Comparison of ENCODE assay signal across 8 cellular contexts in the genomic region with DNA sequence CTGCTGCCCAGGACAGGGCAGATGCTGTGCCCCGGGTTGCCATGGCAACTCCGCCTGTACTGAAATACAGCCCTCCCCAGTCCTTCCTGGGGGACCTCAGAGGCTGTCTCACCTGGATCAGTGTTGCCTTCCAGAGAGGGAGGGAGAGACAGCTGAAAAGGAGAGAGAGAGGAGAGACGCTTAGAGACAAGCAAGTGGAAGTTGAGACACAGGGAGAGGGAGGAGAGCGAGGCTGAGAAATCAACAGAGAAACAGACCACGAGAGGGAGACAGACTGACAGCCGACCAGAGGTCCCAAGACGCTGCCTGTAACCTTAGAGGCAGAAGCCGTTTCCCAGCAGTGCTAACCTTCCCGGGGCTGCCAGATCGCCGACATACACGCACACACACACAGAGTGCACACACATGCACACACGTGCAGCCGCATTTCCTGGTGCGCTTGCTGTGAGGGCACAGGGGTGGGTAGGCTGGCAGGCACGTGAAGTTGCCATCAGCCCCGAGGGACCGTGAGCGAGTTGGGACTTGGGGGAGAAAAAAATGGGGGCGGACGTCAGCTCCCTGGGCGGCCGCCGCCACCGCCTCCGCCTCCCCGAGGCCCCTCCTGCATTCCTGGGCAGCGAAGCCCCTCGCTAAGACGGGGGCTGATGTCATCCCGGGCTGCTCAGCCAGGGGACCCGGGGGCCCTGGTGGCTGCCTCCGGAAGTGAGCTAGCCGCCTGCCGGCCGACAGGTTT.
DNase-seq lines count a peak whose midpoint lies in the region; ATAC-seq and TF ChIP-seq lines count a peak whose summit lies in the region.

No MANE protein-coding gene starts in this region.

- H3K4me3 ChIP-seq in CD4-positive, CD25-positive, alpha-beta regulatory T cell (ENCODE audit: low read depth, low read length): peak overlapping the region; percentile 70

- H3K4me3 Mint-ChIP-seq in CD4-positive, CD25-positive, alpha-beta regulatory T cell: peak overlapping the region; percentile 81 to 87 (median 84)
- peak overlapping the region; percentile 87 for H3K4me3 Mint-ChIP-seq in HFFc6
- peak overlapping the region; percentile 77 to 79 for H3K4me3 Mint-ChIP-seq in effector memory CD8-positive, alpha-beta T cell

- H3K27ac ChIP-seq in CD4-positive, CD25-positive, alpha-beta regulatory T cell (ENCODE audit: insufficient read depth, low read length, poor library complexity, severe bottlenecking): no peak overlapping the region

- H3K9me3 Mint-ChIP-seq in CD4-positive, CD25-positive, alpha-beta regulatory T cell: peaks cover 0 to 2% (median 0%) of the 10 kb centered on the region in 7 donors
- peaks cover 14% of the 10 kb centered on the region for H3K9me3 Mint-ChIP-seq in HFFc6
- H3K9me3 Mint-ChIP-seq in effector memory CD8-positive, alpha-beta T cell: no peaks in the 10 kb centered on the region

- peaks cover 0 to 3% of the 10 kb centered on the region in 2 experiments for H3K9me3 ChIP-seq in CD4-positive, CD25-positive, alpha-beta regulatory T cell (ENCODE audit: control insufficient read depth in 2 of 2, low read length in 2 of 2)

- H3K36me3 ChIP-seq in CD4-positive, CD25-positive, alpha-beta regulatory T cell (ENCODE audit: control insufficient read depth, insufficient read depth, low read length): no peaks in the 10 kb centered on the region

- ATAC-seq in CD4-positive, CD25-positive, alpha-beta regulatory T cell (ENCODE audit: low read depth in 2 of 2): peak; percentile 69 to 72
- ATAC-seq in effector memory CD8-positive, alpha-beta T cell (replicated peaks): peak; percentile 80
- no peak for ATAC-seq in GM21381 (IDR thresholded peaks at IDR 0.05; ENCODE audit: unreplicated experiment)

- H3K27me3 Mint-ChIP-seq in CD4-positive, CD25-positive, alpha-beta regulatory T cell: peaks cover 19% of the 10 kb centered on the region
- no peaks in the 10 kb centered on the region; the same call in 1 of the 2 replicates for H3K27me3 Mint-ChIP-seq in HFFc6 (ENCODE audit: insufficient read depth)
- no peaks in the 10 kb centered on the region for H3K27me3 Mint-ChIP-seq in effector memory CD8-positive, alpha-beta T cell

- TF ChIP-seq CTCF in HFFc6 (IDR thresholded peaks at IDR 0.05): peak; percentile 66; the same call in 1 of the 2 replicates

- H3K4me1 ChIP-seq in CD4-positive, CD25-positive, alpha-beta regulatory T cell (ENCODE audit: control insufficient read depth, insufficient read depth, low read length, poor library complexity, severe bottlenecking): peaks cover 9% of the 10 kb centered on the region

- H3K27me3 ChIP-seq in CD4-positive, CD25-positive, alpha-beta regulatory T cell (ENCODE audit: control insufficient read depth, insufficient read depth, low read length): peaks cover 2% of the 10 kb centered on the region

- no peaks in the 10 kb centered on the region for H3K36me3 Mint-ChIP-seq in CD4-positive, CD25-positive, alpha-beta regulatory T cell
- no peaks in the 10 kb centered on the region for H3K36me3 Mint-ChIP-seq in HFFc6 (ENCODE audit: low read depth)
- H3K36me3 Mint-ChIP-seq in effector memory CD8-positive, alpha-beta T cell (ENCODE audit: insufficient read depth): no peaks in the 10 kb centered on the region

- peaks cover 0 to 24% (median 7%) of the 10 kb centered on the region in 4 donors for H3K4me1 Mint-ChIP-seq in CD4-positive, CD25-positive, alpha-beta regulatory T cell
- no peaks in the 10 kb centered on the region for H3K4me1 Mint-ChIP-seq in HFFc6 (ENCODE audit: low read depth)
- H3K4me1 Mint-ChIP-seq in effector memory CD8-positive, alpha-beta T cell (ENCODE audit: low read depth in 2 of 2): peaks cover 17 to 19% of the 10 kb centered on the region in 2 donors

- H3K27ac Mint-ChIP-seq in CD4-positive, CD25-positive, alpha-beta regulatory T cell: peak overlapping the region in 2 of 3 donors; percentile 58 to 63
- peak overlapping the region; percentile 95 for H3K27ac Mint-ChIP-seq in HFFc6
- H3K27ac Mint-ChIP-seq in effector memory CD8-positive, alpha-beta T cell: peak overlapping the region; percentile 61 to 89

- DNase-seq in CD4-positive, CD25-positive, alpha-beta regulatory T cell: peak in 2 of 3 donors; percentile 53 to 71
- peak; percentile 65 for DNase-seq in HFFc6
- DNase-seq in NCI-H774 (lab: John Stamatoyannopoulos, UW): peak; percentile 58
- peak; percentile 10 to 32 (median 13) for DNase-seq in activated CD8-positive, alpha-beta memory T cell treated with anti-CD3 and anti-CD28 coated beads for 48 hours (ENCODE audit: low read depth in 2 of 3, low spot score in 2 of 3)
- DNase-seq in effector memory CD8-positive, alpha-beta T cell: peak; percentile 28 to 45 (median 31)
- DNase-seq in medulla oblongata (ENCODE audit: extremely low spot score): peak; percentile 77
- DNase-seq in stimulated activated CD4-positive, alpha-beta T cell treated with anti-CD3 and anti-CD28 coated beads, TNF-alpha, amount 100 ng/mL, for 4 hours (ENCODE audit: low read depth in 3 of 3): peak; percentile 21 to 29 (median 21)

Comparison
In these comparisons a context has a peak if more than half of its experiments do, and no peak if none do; other contexts are left out.
1. DNase-seq: peak in every context shown above with its lines; median percentile 77 in medulla oblongata; 65 in HFFc6; 62 in CD4-positive, CD25-positive, alpha-beta regulatory T cell; 58 in NCI-H774; 31 in effector memory CD8-positive, alpha-beta T cell; 21 in stimulated activated CD4-positive, alpha-beta T cell treated with anti-CD3 and anti-CD28 coated beads, TNF-alpha, amount 100 ng/mL, for 4 hours; 13 in activated CD8-positive, alpha-beta memory T cell treated with anti-CD3 and anti-CD28 coated beads for 48 hours.